In the genomic region with DNA sequence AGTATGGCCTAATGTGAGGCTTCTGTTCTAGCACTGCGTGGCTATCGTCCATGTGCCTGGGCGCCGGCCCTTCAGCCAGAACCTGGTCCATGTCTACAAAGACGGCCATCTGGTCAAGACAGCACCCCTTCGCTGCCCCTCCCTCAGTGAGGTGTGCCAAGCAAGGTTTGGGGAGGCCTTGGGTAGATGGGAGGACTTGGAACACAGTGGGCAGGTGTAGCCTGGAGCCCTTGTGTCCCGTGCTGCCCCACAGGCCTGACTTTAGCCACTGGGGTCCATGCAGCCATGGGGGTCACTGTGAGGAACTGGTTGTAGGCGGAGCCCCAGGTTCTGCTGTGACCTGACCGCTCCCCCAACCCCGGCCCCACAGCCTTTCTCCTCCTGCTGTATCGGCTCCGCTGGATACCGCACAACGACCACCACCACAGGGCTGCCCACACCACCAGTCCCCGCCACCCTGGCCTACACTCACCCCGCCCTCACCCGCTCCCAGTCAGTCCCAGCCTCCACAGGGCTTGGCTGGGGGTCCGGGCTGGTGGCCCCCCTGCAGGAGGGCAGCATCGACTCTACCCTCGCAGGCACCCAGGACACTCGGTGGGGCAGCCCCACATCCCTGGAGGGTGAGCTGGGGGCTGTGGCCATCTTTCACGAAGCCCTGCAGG, we compare ENCODE assay signal across 18 cellular contexts. TPM values are rescaled to one million over a fixed set of nuclear protein-coding genes. Genes with fewer than 3 reads are reported as not detected.
DNase-seq lines count a peak whose midpoint lies in the region; ATAC-seq, FAIRE-seq and TF ChIP-seq lines count a peak whose summit lies in the region.
"Had no signal": no experiment of that assay in that cellular context is flagged by ENCODE, and none has a peak within 500 bp of the region (broad histone marks: within the 10 kb centered on the region; RNA-seq: fewer than 3 reads in every experiment).

No MANE protein-coding gene starts in this region.

- TF ChIP-seq EP300 in K562 (IDR thresholded peaks at IDR 0.05; ENCODE audit: low read length) = no peak

- TF ChIP-seq POLR2A in K562 (conservative IDR thresholded peaks at IDR 0.05) = 0 out of 2 replicates have a peak, but pooled peaks have one; percentile 1

- H3K9me3 ChIP-seq in K562 (replicated peaks; ENCODE audit: control insufficient read depth, insufficient read depth, low read depth, low read length) (no peaks in the 10 kb centered on the region), mucosa of descending colon (no peaks in the 10 kb centered on the region)
- H3K9me3 ChIP-seq: HAP-1 had no signal

- no peaks in the 10 kb centered on the region for H3K27me3 Mint-ChIP-seq in stimulated activated naive CD8-positive, alpha-beta T cell treated with anti-CD3 and anti-CD28 coated beads, Interleukin-15, amount 100 ng/mL, for 72 hours

- TF ChIP-seq CTCF in K562 (IDR thresholded peaks at IDR 0.05 in 2 of 3, conservative IDR thresholded peaks at IDR 0.05 in 1 of 3; ENCODE audit: insufficient read depth in 2 of 3, low read depth in 1 of 3, low read length in 3 of 3) (no peak), mucosa of descending colon (IDR thresholded peaks at IDR 0.05) (no peak)

- H3K36me3 ChIP-seq in K562 (ENCODE audit: control insufficient read depth, insufficient read depth, low read length) = peaks cover 98% of the 10 kb centered on the region
- H3K36me3 ChIP-seq in mucosa of descending colon (ENCODE audit: low read depth) = peaks cover 3% of the 10 kb centered on the region

- WGBS in K562 (ENCODE audit: insufficient coverage, low coverage, missing lambda C conversion rate) = 89% methylated on average over 18 of the region's 22 CpGs

- BruUV-seq in K562 (replicated peaks; lab: Mats Ljungman, UMichigan) = no TSS peak

- H3K4me1 Mint-ChIP-seq in stimulated activated naive CD8-positive, alpha-beta T cell treated with anti-CD3 and anti-CD28 coated beads, Interleukin-15, amount 100 ng/mL, for 72 hours = peaks cover 36% of the 10 kb centered on the region

- CTCF ChIA-PET in K562 (lab: Yijun Ruan, JAX; ENCODE audit: low intra/inter-chr PET ratio) = interaction anchor here (3.8 kb wide), 1 partner anchor 72 kb away, joined by 33 read pairs; no protein-coding TSS in a partner anchor

- peak overlapping the region in 1 of 2 experiments; percentile 75; a peak in 2 of 4 replicates for H3K9ac ChIP-seq in K562 (ENCODE audit: insufficient read depth in 1 of 2, low read depth in 2 of 2, low read length in 2 of 2)

- intact Hi-C loops in K562 (cut with micrococcal nuclease) (loop anchor here (10.0 kb wide), 1 partner anchor 291 kb away; the partner anchor contains the start of gene TMIE), mucosa of descending colon (cut with DNase I, micrococcal nuclease) (loop anchor here (5.0 to 10.0 kb wide), 3 partner anchors 69 to 291 kb away; partner anchors contain the start of gene TMIE (in 1 of the 2))

- H3K27ac ChIP-seq in K562 (ENCODE audit: extremely low read depth, low read depth, low read length) = no peak overlapping the region
- H3K27ac ChIP-seq: SK-N-MC had no signal

- no peak for FAIRE-seq in K562 (lab: Jason Lieb, UNC)

- POLR2A ChIA-PET in K562 (lab: Yijun Ruan, JAX) = interaction anchor here (0.6 to 2.9 kb wide), 8 partner anchors 8 to 17 kb away, joined by 3 to 16 read pairs (median 4); no protein-coding TSS in a partner anchor

- H3K27me3 ChIP-seq in K562 (ENCODE audit: control insufficient read depth in 2 of 2, insufficient read depth in 2 of 2, low read length in 2 of 2) = no peaks in the 10 kb centered on the region

- H3K4me3 ChIP-seq in K562 (no peak overlapping the region), mucosa of descending colon (no peak overlapping the region)
- H3K4me3 ChIP-seq: HAP-1, SK-N-MC had no signal

- no peak overlapping the region for H3K27ac Mint-ChIP-seq in stimulated activated naive CD8-positive, alpha-beta T cell treated with anti-CD3 and anti-CD28 coated beads, Interleukin-15, amount 100 ng/mL, for 72 hours

- DNase-seq in stimulated activated naive CD8-positive, alpha-beta T cell treated with anti-CD3 and anti-CD28 coated beads, Interleukin-15, amount 100 ng/mL, for 72 hours = no peak
- DNase-seq in stimulated activated naive CD8-positive, alpha-beta T cell treated with anti-CD3 and anti-CD28 coated beads, Interleukin-15, Interleukin-2, amounts not matched to agents 100 U/mL and 50 U/mL, for 24 hours = no peak
- DNase-seq in K562 (ENCODE audit: extremely low read depth in 1 of 4, low spot score in 3 of 4) (no peak), mucosa of descending colon (peak in 2 of 3 donors; percentile 21 to 50), SIG-M5 (lab: John Stamatoyannopoulos, UW) (no peak), T-helper 1 cell (no peak), NCI-H1105 treated with DMSO at 0.1 percent for 48 hours (lab: John Stamatoyannopoulos, UW) (no peak)
- no peak for DNase-seq in NK-92 treated with Interleukin-12 subunit alpha and Interleukin-12 subunit beta, amount 100 ng/mL, for 24 hours (lab: John Stamatoyannopoulos, UW)
- DNase-seq: COR-L47, DMS153, KG1, NCI-H1436 treated with DMSO at 0.1 percent for 48 hours, NCI-H2029 treated with DMSO at 0.1 percent for 48 hours, NCI-H510A, NCI-H774, PC-3 had no signal

- H2AFZ ChIP-seq in K562 (ENCODE audit: low read depth, low read length) = no peak overlapping the region

- peaks cover 0 to 61% of the 10 kb centered on the region in 2 experiments; a peak in 2 of 5 replicates for H3K4me1 ChIP-seq in K562 (replicated peaks in 1 of 2; ENCODE audit: control insufficient read depth in 2 of 2, insufficient read depth in 2 of 2, low read length in 2 of 2)
- no peaks in the 10 kb centered on the region for H3K4me1 ChIP-seq in mucosa of descending colon (ENCODE audit: low read depth)
- H3K4me1 ChIP-seq: HAP-1 had no signal

- H4K20me1 ChIP-seq in K562 (replicated peaks; ENCODE audit: control insufficient read depth, insufficient read depth, low read length) = peaks cover 4% of the 10 kb centered on the region; the same call in 1 of the 2 replicates

- H3K4me3 Mint-ChIP-seq in stimulated activated naive CD8-positive, alpha-beta T cell treated with anti-CD3 and anti-CD28 coated beads, Interleukin-15, amount 100 ng/mL, for 72 hours = no peak overlapping the region

- H3K4me2 ChIP-seq in K562 (ENCODE audit: insufficient read depth, low read length) = no peak overlapping the region

- H3K79me2 ChIP-seq in K562 (ENCODE audit: control insufficient read depth, insufficient read depth, low read length) = no peaks in the 10 kb centered on the region

- no peaks in the 10 kb centered on the region for H3K9me3 Mint-ChIP-seq in stimulated activated naive CD8-positive, alpha-beta T cell treated with anti-CD3 and anti-CD28 coated beads, Interleukin-15, amount 100 ng/mL, for 72 hours

- peak; percentile 26 for ATAC-seq in stimulated activated naive CD8-positive, alpha-beta T cell treated with anti-CD3 and anti-CD28 coated beads, Interleukin-15, amount 100 ng/mL, for 72 hours
- no peak for ATAC-seq in stimulated activated naive CD8-positive, alpha-beta T cell treated with anti-CD3 and anti-CD28 coated beads, Interleukin-15, Interleukin-2, amounts not matched to agents 100 U/mL and 50 U/mL, for 24 hours
- ATAC-seq in K562 = no peak
- no peak for ATAC-seq in mucosa of descending colon
- ATAC-seq: PC-3 had no signal

- H3K9me1 ChIP-seq in K562 (ENCODE audit: control insufficient read depth, insufficient read depth, low read length) = no peaks in the 10 kb centered on the region

- TF ChIP-seq RAD21 in K562 (CRISPR knock-in tag; conservative IDR thresholded peaks at IDR 0.05 in 1 of 2, IDR thresholded peaks at IDR 0.05 in 1 of 2) = no peak

- in situ Hi-C loops in K562 (cut with MboI) = no loop called here

TF ChIP-seq in K562, 482 proteins besides CTCF, POLR2A, EP300 and RAD21 (continues in another document):
- no peak for TF ChIP-seq ZFX (CRISPR knock-in tag; IDR thresholded peaks at IDR 0.05)

RNA-seq across cellular contexts. Expression of gene NBEAL2, which starts 16.6 kb away (rescaled TPM):
- 322 and 1,090 TPM in 2 replicates for total RNA-seq in K562 (2011; cell fraction: chromatin; rRNA removed; ENCODE audit: low replicate concordance)
- 555 and 597 TPM in 2 replicates for total RNA-seq in K562 (2011; cell fraction: nucleolus; rRNA removed)
- 365 and 370 TPM in 2 replicates for total RNA-seq in K562 (2011; cell fraction: nucleoplasm; rRNA removed)
- total RNA-seq in K562 (2014; rRNA removed) (41.3 and 45.2 TPM in 2 replicates), K562 (2014; rRNA removed; fragmentation: Illumina TruSeq; extraction: Trizol) (12.3 and 16.0 TPM in 2 replicates), K562 (2015; rRNA removed; fragmentation: Illumina TruSeq; extraction: Trizol) (23.7 and 23.9 TPM in 2 replicates), K562 (2021) (89.3 and 114 TPM in 2 replicates), mucosa of descending colon (10 to 100 TPM; 49.2 to 94.0 (median 53.7) TPM)
- polyA plus RNA-seq in K562 (2011; rRNA removed) (29.6 and 50.4 TPM in 2 replicates), K562 (2014; fragmentation: Illumina TruSeq; extraction: Trizol) (46.4 and 62.1 TPM in 2 replicates), K562 (2014; fragmentation: Nextera tagmentation; extraction: Ambion mirVana) (under 1 TPM; 0.06 to 0.24 TPM), K562 (2014; rRNA removed) (67.5 and 85.5 TPM in 2 replicates)
- polyA plus RNA-seq in K562 (2011; cell fraction: cytosol; rRNA removed) = 25.6 and 45.5 TPM in 2 replicates
- polyA plus RNA-seq in K562 (2011; cell fraction: nucleus; rRNA removed) = 557 and 843 TPM in 2 replicates
- polyA plus RNA-seq in K562 (2012) = 66.4 and 174 TPM in 2 replicates
- 8.6 and 16.8 TPM in 2 replicates for polyA minus RNA-seq in K562 (2011; rRNA and poly(A)+ RNA removed)
- 23.5 and 26.4 TPM in 2 replicates for polyA minus RNA-seq in K562 (2011; cell fraction: cytosol; rRNA and poly(A)+ RNA removed)
- 104 and 118 TPM in 2 replicates for polyA minus RNA-seq in K562 (2011; cell fraction: nucleus; rRNA and poly(A)+ RNA removed)

RNA-seq across cellular contexts. Expression of gene CCDC12, which starts 19.5 kb away (rescaled TPM):
- total RNA-seq in K562 (2011; cell fraction: chromatin; rRNA removed; ENCODE audit: low replicate concordance) = 140 and 232 TPM in 2 replicates
- 143 and 148 TPM in 2 replicates for total RNA-seq in K562 (2011; cell fraction: nucleolus; rRNA removed)
- 188 and 262 TPM in 2 replicates for total RNA-seq in K562 (2011; cell fraction: nucleoplasm; rRNA removed)
- total RNA-seq in K562 (2014; rRNA removed) = 99.0 and 101 TPM in 2 replicates
- total RNA-seq in K562 (2014; rRNA removed; fragmentation: Illumina TruSeq; extraction: Trizol) = 44.4 and 63.0 TPM in 2 replicates
- total RNA-seq in K562 (2015; rRNA removed; fragmentation: Illumina TruSeq; extraction: Trizol) = 104 and 115 TPM in 2 replicates
- total RNA-seq in K562 (2021) = 75.2 and 86.9 TPM in 2 replicates
- polyA plus RNA-seq in K562 (2011; rRNA removed) = 47.8 and 54.0 TPM in 2 replicates
- polyA plus RNA-seq in K562 (2011; cell fraction: cytosol; rRNA removed) = 53.0 and 53.5 TPM in 2 replicates
- polyA plus RNA-seq in K562 (2011; cell fraction: nucleus; rRNA removed) = 82.0 and 85.3 TPM in 2 replicates
- polyA plus RNA-seq in K562 (2012) = 77.1 and 114 TPM in 2 replicates
- polyA plus RNA-seq in K562 (2014; fragmentation: Illumina TruSeq; extraction: Trizol) = 105 and 127 TPM in 2 replicates
- 10 to 100 TPM in 1 of 2 experiments, 1 to 10 TPM in 1; 8.9 to 20.9 TPM for polyA plus RNA-seq in K562 (2014; fragmentation: Nextera tagmentation; extraction: Ambion mirVana)
- 100 and 201 TPM in 2 replicates for polyA plus RNA-seq in K562 (2014; rRNA removed)
- polyA minus RNA-seq in K562 (2011; rRNA and poly(A)+ RNA removed) = 50.3 and 53.4 TPM in 2 replicates
- polyA minus RNA-seq in K562 (2011; cell fraction: cytosol; rRNA and poly(A)+ RNA removed) = 17.4 and 21.1 TPM in 2 replicates
- 81.3 and 87.3 TPM in 2 replicates for polyA minus RNA-seq in K562 (2011; cell fraction: nucleus; rRNA and poly(A)+ RNA removed)
- total RNA-seq in mucosa of descending colon = 10 to 100 TPM; 40.7 to 59.2 (median 45.0) TPM

Comparison
In these comparisons a context has a peak if more than half of its experiments do, and no peak if none do; other contexts are left out.
1. DNase-seq: peak in mucosa of descending colon (2 of 3); none in stimulated activated naive CD8-positive, alpha-beta T cell treated with anti-CD3 and anti-CD28 coated beads, Interleukin-15, amount 100 ng/mL, for 72 hours (0 of 2), stimulated activated naive CD8-positive, alpha-beta T cell treated with anti-CD3 and anti-CD28 coated beads, Interleukin-15, Interleukin-2, amounts not matched to agents 100 U/mL and 50 U/mL, for 24 hours (single experiment), K562 (0 of 4), SIG-M5 (single experiment), NK-92 treated with Interleukin-12 subunit alpha and Interleukin-12 subunit beta, amount 100 ng/mL, for 24 hours (single experiment), T-helper 1 cell (0 of 5) and NCI-H1105 treated with DMSO at 0.1 percent for 48 hours (single experiment).